ENCODE assay signal across 1 cellular context in genomic region chr1:110495926-110496600, GRCh38.
TF ChIP-seq lines count a peak whose summit lies in the region.

No MANE protein-coding gene starts in this region.

TF ChIP-seq in H1, 55 proteins besides CTCF, POLR2A, EP300 and RAD21 (continued from another document):
- TF ChIP-seq KDM1A (IDR thresholded peaks at IDR 0.05; ENCODE audit: borderline replicate concordance, low read length): no peak
- no peak for TF ChIP-seq TCF12 (IDR thresholded peaks at IDR 0.05; ENCODE audit: low read depth, low read length)
- no peak for TF ChIP-seq SAP30 (IDR thresholded peaks at IDR 0.05; ENCODE audit: insufficient read depth, insufficient replicate concordance, low read length)
- no peak for TF ChIP-seq TAF7 (optimal IDR thresholded peaks at IDR 0.05; ENCODE audit: borderline replicate concordance, low read depth, low read length)
- no peak for TF ChIP-seq CREB1 (IDR thresholded peaks at IDR 0.05)
- TF ChIP-seq RXRA (IDR thresholded peaks at IDR 0.05; ENCODE audit: insufficient read depth, low read depth, low read length): no peak
- no peak for TF ChIP-seq POLR2AphosphoS5 (IDR thresholded peaks at IDR 0.05; ENCODE audit: low read depth, low read length)
- no peak for TF ChIP-seq TBP (IDR thresholded peaks at IDR 0.05; ENCODE audit: low read depth, low read length)
- TF ChIP-seq TEAD4 (IDR thresholded peaks at IDR 0.05; ENCODE audit: low read depth, low read length): no peak
- TF ChIP-seq CBX8 (IDR thresholded peaks at IDR 0.05; ENCODE audit: borderline replicate concordance, low read depth, low read length): no peak
- no peak for TF ChIP-seq CHD2 (IDR thresholded peaks at IDR 0.05; ENCODE audit: low read length)
- no peak for TF ChIP-seq ASH2L (IDR thresholded peaks at IDR 0.05; ENCODE audit: low read length)
- TF ChIP-seq CHD1 (IDR thresholded peaks at IDR 0.05; ENCODE audit: low read depth, low read length): no peak
- no peak for TF ChIP-seq HDAC2 (IDR thresholded peaks at IDR 0.05; ENCODE audit: borderline replicate concordance in 1 of 2, low read depth in 2 of 2, low read length in 2 of 2)
- no peak for TF ChIP-seq RBBP5 (IDR thresholded peaks at IDR 0.05; ENCODE audit: borderline replicate concordance, low read depth, low read length)
- no peak for TF ChIP-seq BCL11A (IDR thresholded peaks at IDR 0.05; ENCODE audit: low read depth in 2 of 2, low read length in 2 of 2)
